In genomic region chr15:33278816-33279612, GRCh38 we compare ENCODE assay signal across 11 cellular contexts. TPM values are rescaled to one million over a fixed set of nuclear protein-coding genes. Genes with fewer than 3 reads are reported as not detected.
DNase-seq lines count a peak whose midpoint lies in the region; FAIRE-seq and TF ChIP-seq lines count a peak whose summit lies in the region.
"Had no signal": no experiment of that assay in that cellular context is flagged by ENCODE, and none has a peak within 500 bp of the region (broad histone marks: within the 10 kb centered on the region; RNA-seq: fewer than 3 reads in every experiment).

No MANE protein-coding gene starts in this region.

- no peaks in the 10 kb centered on the region for H3K9me3 Mint-ChIP-seq in Calu3 (ENCODE audit: low read depth, unreplicated experiment)
- no peaks in the 10 kb centered on the region for H3K9me3 Mint-ChIP-seq in activated CD4-positive, alpha-beta T cell treated with anti-CD3 and anti-CD28 coated beads, Interleukin-2, amount 10 ng/mL, durations not matched to agents 7 days and 5 days

- no peak for FAIRE-seq in small intestine (lab: Jason Lieb, UNC)

- DNase-seq in Calu3 = peak; percentile 20
- peak; percentile 14 for DNase-seq in MV-4-11 (lab: John Stamatoyannopoulos, UW)
- peak; percentile 94 for DNase-seq in choroid plexus epithelial cell (ENCODE audit: low read depth)
- DNase-seq in DMS153 (lab: John Stamatoyannopoulos, UW) = no peak
- DNase-seq in small intestine = no peak
- DNase-seq in lower leg skin (ENCODE audit: low spot score in 2 of 2) = no peak
- no peak for DNase-seq in activated CD4-positive, alpha-beta T cell treated with anti-CD3 and anti-CD28 coated beads, Interleukin-2, amount 10 ng/mL, durations not matched to agents 7 days and 5 days
- DNase-seq: activated T-cell treated with anti-CD3 and anti-CD28 coated beads, Interleukin-2, amount 50 U/mL, for 24 hours had no signal

- POLR2A ChIA-PET in activated CD4-positive, alpha-beta T cell treated with anti-CD3 and anti-CD28 coated beads, Interleukin-2, amount 10 ng/mL, durations not matched to agents 7 days and 5 days (lab: Charles Lee) = no interaction called here

- H3K27ac ChIP-seq in mesodermal cell (ENCODE audit: low read depth, low read length, severe bottlenecking) (peak overlapping the region; percentile 71), small intestine (ENCODE audit: low read depth in 1 of 2, low read length in 1 of 2) (no peak overlapping the region)
- H3K27ac ChIP-seq: parathyroid adenoma had no signal

- H3K27me3 Mint-ChIP-seq in Calu3 (ENCODE audit: unreplicated experiment) = no peaks in the 10 kb centered on the region
- peaks cover 2% of the 10 kb centered on the region for H3K27me3 Mint-ChIP-seq in activated CD4-positive, alpha-beta T cell treated with anti-CD3 and anti-CD28 coated beads, Interleukin-2, amount 10 ng/mL, durations not matched to agents 7 days and 5 days

- peaks cover 9% of the 10 kb centered on the region for H3K4me1 Mint-ChIP-seq in Calu3 (ENCODE audit: low read depth, unreplicated experiment)
- no peaks in the 10 kb centered on the region for H3K4me1 Mint-ChIP-seq in activated CD4-positive, alpha-beta T cell treated with anti-CD3 and anti-CD28 coated beads, Interleukin-2, amount 10 ng/mL, durations not matched to agents 7 days and 5 days

- H3K4me3 Mint-ChIP-seq in Calu3 (ENCODE audit: low read depth, unreplicated experiment) = no peak overlapping the region
- H3K4me3 Mint-ChIP-seq in activated CD4-positive, alpha-beta T cell treated with anti-CD3 and anti-CD28 coated beads, Interleukin-2, amount 10 ng/mL, durations not matched to agents 7 days and 5 days = no peak overlapping the region
- H3K4me3 Mint-ChIP-seq: activated T-cell treated with anti-CD3 and anti-CD28 coated beads, Interleukin-2, amount 50 U/mL, for 24 hours; stimulated activated naive CD8-positive, alpha-beta T cell treated with anti-CD3 and anti-CD28 coated beads, Interleukin-15, Interleukin-2, amounts not matched to agents 100 ng/mL and 50 ng/mL, for 24 hours had no signal

- no peaks in the 10 kb centered on the region for H3K36me3 Mint-ChIP-seq in Calu3 (ENCODE audit: insufficient read depth, unreplicated experiment)
- H3K36me3 Mint-ChIP-seq in activated CD4-positive, alpha-beta T cell treated with anti-CD3 and anti-CD28 coated beads, Interleukin-2, amount 10 ng/mL, durations not matched to agents 7 days and 5 days (ENCODE audit: low read depth) = no peaks in the 10 kb centered on the region

- H3K27me3 ChIP-seq in small intestine (ENCODE audit: control insufficient read depth in 2 of 2, insufficient read depth in 2 of 2, low read length in 2 of 2) = no peaks in the 10 kb centered on the region

- no peak for TF ChIP-seq POLR2A in lower leg skin (IDR thresholded peaks at IDR 0.05)

- intact Hi-C loops in Calu3 (cut with micrococcal nuclease; ENCODE audit: unreplicated experiment) = no loop called here
- intact Hi-C loops in lower leg skin (cut with DNase I; ENCODE audit: low total_unique reads) = no loop called here

- H3K36me3 ChIP-seq in mesodermal cell (ENCODE audit: control insufficient read depth, insufficient read depth, low read length) (no peaks in the 10 kb centered on the region), small intestine (ENCODE audit: control insufficient read depth in 2 of 2, insufficient read depth in 2 of 2, low read length in 2 of 2) (no peaks in the 10 kb centered on the region)

- H3K4me3 ChIP-seq in choroid plexus epithelial cell (ENCODE audit: low read depth, low read length) (no peak overlapping the region), mesodermal cell (ENCODE audit: extremely low read depth, insufficient read depth, low read length, poor library complexity, severe bottlenecking) (no peak overlapping the region), small intestine (ENCODE audit: low read depth in 1 of 2, low read length in 2 of 2) (no peak overlapping the region), lower leg skin (ENCODE audit: low read depth, poor library complexity, severe bottlenecking) (no peak overlapping the region)

- no TSS peak for BruUV-seq in Calu3 (replicated peaks; lab: Mats Ljungman, UMichigan)

- no peak overlapping the region for H3K27ac Mint-ChIP-seq in Calu3 (ENCODE audit: unreplicated experiment)
- H3K27ac Mint-ChIP-seq in activated CD4-positive, alpha-beta T cell treated with anti-CD3 and anti-CD28 coated beads, Interleukin-2, amount 10 ng/mL, durations not matched to agents 7 days and 5 days = no peak overlapping the region
- H3K27ac Mint-ChIP-seq: activated T-cell treated with anti-CD3 and anti-CD28 coated beads, Interleukin-2, amount 50 U/mL, for 24 hours; stimulated activated naive CD8-positive, alpha-beta T cell treated with anti-CD3 and anti-CD28 coated beads, Interleukin-15, Interleukin-2, amounts not matched to agents 100 ng/mL and 50 ng/mL, for 24 hours had no signal

- H3K4me1 ChIP-seq in mesodermal cell (ENCODE audit: control insufficient read depth, insufficient read depth, low read length, poor library complexity, severe bottlenecking) (peaks cover 11% of the 10 kb centered on the region), small intestine (ENCODE audit: control insufficient read depth in 2 of 2, insufficient read depth in 1 of 2, low read depth in 1 of 2, low read length in 1 of 2) (no peaks in the 10 kb centered on the region)
- H3K4me1 ChIP-seq: parathyroid adenoma had no signal

- no peak for TF ChIP-seq CTCF in Calu3 (IDR thresholded peaks at IDR 0.05; ENCODE audit: unreplicated experiment)
- peak; percentile 27 for TF ChIP-seq CTCF in choroid plexus epithelial cell (conservative IDR thresholded peaks at IDR 0.05; ENCODE audit: low read depth, low read length)
- no peak for TF ChIP-seq CTCF in lower leg skin (IDR thresholded peaks at IDR 0.05)

- peaks cover 7% of the 10 kb centered on the region for H3K9me3 ChIP-seq in mesodermal cell (ENCODE audit: control insufficient read depth, low read length)
- H3K9me3 ChIP-seq in small intestine (ENCODE audit: control insufficient read depth, low read depth) = no peaks in the 10 kb centered on the region

- CTCF ChIA-PET in Calu3 (lab: Charles Lee) = interaction anchor here (1.7 kb wide), 1 partner anchor 14 kb away, joined by 7 read pairs; no protein-coding TSS in a partner anchor
- CTCF ChIA-PET in activated CD4-positive, alpha-beta T cell treated with anti-CD3 and anti-CD28 coated beads, Interleukin-2, amount 10 ng/mL, durations not matched to agents 7 days and 5 days (lab: Charles Lee) = no interaction called here

- 25 to 66% methylated on average over 2 to 3 of the region's 4 CpGs for WGBS in mesodermal cell (ENCODE audit: insufficient coverage in 2 of 2), 2 experiments
- 37 to 60% (median 54%) methylated on average over 4 of the region's 4 CpGs for WGBS in small intestine, 3 donors
- 34 to 54% methylated on average over 4 of the region's 4 CpGs for WGBS in lower leg skin, 2 donors

RNA-seq across cellular contexts. Expression of gene RYR3, which starts 31.8 kb away (rescaled TPM):
- total RNA-seq in Calu3 (2022) (not detected in 2 replicates), lower leg skin (1 to 10 TPM in 2 of 4 donors, under 1 TPM in 2; 0.38 to 1.8 (median 1.2) TPM)
- polyA plus RNA-seq in mesodermal cell (2013, experiment 1 of 2) = 1.5 TPM
- polyA plus RNA-seq in mesodermal cell (2013, experiment 2 of 2) = 1.2 TPM
- under 1 TPM in 1 of 3 donors, not detected in 2; 0.36 TPM for polyA plus RNA-seq in small intestine
- total RNA-seq in activated CD4-positive, alpha-beta T cell treated with anti-CD3 and anti-CD28 coated beads, Interleukin-2, amount 10 ng/mL, durations not matched to agents 7 days and 5 days = not detected

Comparison
In these comparisons a context has a peak if more than half of its experiments do, and no peak if none do; other contexts are left out.
1. DNase-seq: peak in Calu3 (single experiment), MV-4-11 (single experiment) and choroid plexus epithelial cell (single experiment); none in DMS153 (single experiment), small intestine (single experiment), lower leg skin (0 of 2) and activated CD4-positive, alpha-beta T cell treated with anti-CD3 and anti-CD28 coated beads, Interleukin-2, amount 10 ng/mL, durations not matched to agents 7 days and 5 days (single experiment).